ENCODE assay signal across 17 cellular contexts in genomic region chr1:46455951-46456350, GRCh38. TPM values are rescaled to one million over a fixed set of nuclear protein-coding genes. Genes with fewer than 3 reads are reported as not detected.
DNase-seq lines count a peak whose midpoint lies in the region; ATAC-seq and TF ChIP-seq lines count a peak whose summit lies in the region.
"Had no signal": no experiment of that assay in that cellular context is flagged by ENCODE, and none has a peak within 500 bp of the region (broad histone marks: within the 10 kb centered on the region; RNA-seq: fewer than 3 reads in every experiment).

No MANE protein-coding gene starts in this region.

- H2BK15ac ChIP-seq in neuronal stem cell (ENCODE audit: low read length), result peak overlapping the region; percentile 64

- no peak for TF ChIP-seq CTCF in gastrocnemius medialis (IDR thresholded peaks at IDR 0.05 in 4 of 5, conservative IDR thresholded peaks at IDR 0.05 in 1 of 5)

- H2AK5ac ChIP-seq in neuronal stem cell (ENCODE audit: low read depth, low read length), result peak overlapping the region; percentile 41

- H3K36me3 ChIP-seq in neuronal stem cell (replicated peaks in 1 of 2; ENCODE audit: control insufficient read depth in 2 of 2, insufficient read depth in 2 of 2, low read length in 2 of 2), result no peaks in the 10 kb centered on the region
- no peaks in the 10 kb centered on the region for H3K36me3 ChIP-seq in gastrocnemius medialis
- H3K36me3 ChIP-seq: BLaER1 had no signal

- in situ Hi-C loops in gastrocnemius medialis (cut with MboI; ENCODE audit: low sequenced_read_pairs in 4 of 4), result no loop called here

- no CpG with 5 or more reads among the region's 27 CpGs for WGBS in neuronal stem cell (ENCODE audit: extremely low coverage in 2 of 2, insufficient read length in 2 of 2, insufficient replicate concordance in 1 of 2), 2 donors

- peaks cover 0 to 17% of the 10 kb centered on the region in 2 donors for H3K4me1 ChIP-seq in neuronal stem cell (ENCODE audit: control insufficient read depth in 2 of 2, insufficient read depth in 1 of 2, low read depth in 1 of 2, low read length in 2 of 2)
- no peaks in the 10 kb centered on the region for H3K4me1 ChIP-seq in gastrocnemius medialis
- H3K4me1 ChIP-seq: BLaER1, Caco-2 had no signal

- intact Hi-C loops in gastrocnemius medialis (cut with DNase I; ENCODE audit: low total_unique reads), result no loop called here

- H3K14ac ChIP-seq in neuronal stem cell (ENCODE audit: low read length), result no peak overlapping the region

- H3K4me3 ChIP-seq in neuronal stem cell (ENCODE audit: low read length in 2 of 2) (no peak overlapping the region), gastrocnemius medialis (no peak overlapping the region)
- H3K4me3 ChIP-seq: BLaER1 had no signal

- no peaks in the 10 kb centered on the region for H3K79me1 ChIP-seq in neuronal stem cell (ENCODE audit: low read depth, low read length)

- no peak overlapping the region for H3K4ac ChIP-seq in neuronal stem cell (ENCODE audit: low read length)

- H4K91ac ChIP-seq in neuronal stem cell (ENCODE audit: low read depth, low read length, poor library complexity), result no peak overlapping the region

- H3K18ac ChIP-seq in neuronal stem cell (ENCODE audit: low read length), result no peak overlapping the region

- ATAC-seq in GM18907 (IDR thresholded peaks at IDR 0.05; ENCODE audit: unreplicated experiment), result no peak
- ATAC-seq in gastrocnemius medialis, result no peak
- ATAC-seq in HG03378 (IDR thresholded peaks at IDR 0.05; ENCODE audit: unreplicated experiment), result no peak

- H4K8ac ChIP-seq in neuronal stem cell (ENCODE audit: low read depth, low read length), result no peak overlapping the region

- TF ChIP-seq POLR2A in gastrocnemius medialis (IDR thresholded peaks at IDR 0.05), result no peak

- no peak overlapping the region for H3K23ac ChIP-seq in neuronal stem cell (ENCODE audit: low read depth, low read length, poor library complexity)

- H2AFZ ChIP-seq in neuronal stem cell (ENCODE audit: low read length), result no peak overlapping the region

- H3K27ac ChIP-seq in neuronal stem cell (replicated peaks; ENCODE audit: low read length) (no peak overlapping the region), gastrocnemius medialis (no peak overlapping the region)
- H3K27ac ChIP-seq: 22Rv1, BLaER1 had no signal

- H3K4me2 ChIP-seq in neuronal stem cell (ENCODE audit: insufficient read depth, low read length, poor library complexity, severe bottlenecking), result no peak overlapping the region
- H3K4me2 ChIP-seq: BLaER1 had no signal

- DNase-seq in NCI-H146 (lab: John Stamatoyannopoulos, UW) (peak; percentile 5), NCI-H146 treated with DMSO at 0.1 percent for 48 hours (lab: John Stamatoyannopoulos, UW; ENCODE audit: unreplicated experiment) (no peak), NCI-H2081 (lab: John Stamatoyannopoulos, UW) (peak; percentile 83 to 91), NCI-H2227 (lab: John Stamatoyannopoulos, UW; ENCODE audit: unreplicated experiment) (peak; percentile 76), neuronal stem cell (ENCODE audit: low spot score) (no peak), gastrocnemius medialis (no peak)
- DNase-seq: ACHN; Caco-2; CD4-positive, alpha-beta memory T cell; Kasumi-1; OCI-M1 had no signal

- H3K27me3 ChIP-seq in neuronal stem cell (ENCODE audit: control insufficient read depth in 3 of 3, insufficient read depth in 3 of 3, low read depth in 1 of 3, low read length in 3 of 3) (peaks cover 2 to 92% (median 57%) of the 10 kb centered on the region in 3 experiments), gastrocnemius medialis (peaks cover 0 to 9% (median 6%) of the 10 kb centered on the region in 3 donors)

- no peak overlapping the region for H2BK120ac ChIP-seq in neuronal stem cell (ENCODE audit: low read depth, low read length)

- H3K9me3 ChIP-seq in neuronal stem cell (replicated peaks in 1 of 2; ENCODE audit: control insufficient read depth in 2 of 2, insufficient read depth in 1 of 2, low read depth in 1 of 2, low read length in 2 of 2) (no peaks in the 10 kb centered on the region), gastrocnemius medialis (no peaks in the 10 kb centered on the region)
- H3K9me3 ChIP-seq: BLaER1, Caco-2 had no signal

- no peak overlapping the region for H2BK12ac ChIP-seq in neuronal stem cell (ENCODE audit: low read length)

- H3K9ac ChIP-seq in neuronal stem cell (ENCODE audit: low read depth, low read length, poor library complexity), result no peak overlapping the region
- H3K9ac ChIP-seq: BLaER1 had no signal

- no peak overlapping the region for H2BK5ac ChIP-seq in neuronal stem cell (ENCODE audit: low read length)

RNA-seq across cellular contexts. Expression of gene DMBX1, which starts 33.7 kb away (rescaled TPM):
- polyA plus RNA-seq in neuronal stem cell (2013, experiment 1 of 2), result 0.15 TPM
- polyA plus RNA-seq in neuronal stem cell (2013, experiment 2 of 2), result 0.18 TPM
- total RNA-seq in gastrocnemius medialis, result not detected
- total RNA-seq: CD4-positive, alpha-beta memory T cell; MCF 10A; NCI-H460 had no signal
- polyA plus RNA-seq: CD4-positive, alpha-beta memory T cell had no signal

Comparison
In these comparisons a context has a peak if more than half of its experiments do, and no peak if none do; other contexts are left out.
1. DNase-seq: peak in NCI-H146 (single experiment), NCI-H2081 (2 of 2) and NCI-H2227 (single experiment); none in NCI-H146 treated with DMSO at 0.1 percent for 48 hours (single experiment), neuronal stem cell (single experiment) and gastrocnemius medialis (0 of 2).